8 cellular contexts compared by ENCODE assay signal in genomic region chr3:136750922-136751258, GRCh38. TPM values are rescaled to one million over a fixed set of nuclear protein-coding genes. Genes with fewer than 3 reads are reported as not detected.
DNase-seq lines count a peak whose midpoint lies in the region; ATAC-seq, FAIRE-seq and TF ChIP-seq lines count a peak whose summit lies in the region.

No MANE protein-coding gene starts in this region.

- TF ChIP-seq CTCF in HFF-Myc (IDR thresholded peaks at IDR 0.05; ENCODE audit: low read depth, low read length, missing control alignments) (no peak), mesothelial cell of epicardium (IDR thresholded peaks at IDR 0.05; ENCODE audit: unreplicated experiment) (no peak)

- no peak for DNase-seq in HFF-Myc (ENCODE audit: extremely low read depth, low read depth)
- DNase-seq in caudate nucleus (lab: John Stamatoyannopoulos, UW), result no peak
- no peak for DNase-seq in mesothelial cell of epicardium (ENCODE audit: low spot score in 2 of 2, unreplicated experiment in 2 of 2)
- DNase-seq in mucosa of gallbladder (ENCODE audit: low spot score), result no peak

- no peaks in the 10 kb centered on the region for H3K9me3 Mint-ChIP-seq in mesothelial cell of epicardium

- peak overlapping the region; percentile 99 for H3K27ac ChIP-seq in caudate nucleus (ENCODE audit: low read depth, low read length)

- H3K36me3 Mint-ChIP-seq in mesothelial cell of epicardium, result no peaks in the 10 kb centered on the region

- peak overlapping the region; percentile 76 for H3K4me3 ChIP-seq in HFF-Myc (replicated peaks; ENCODE audit: low read depth, low read length)

- peak overlapping the region; percentile 96 for H3K27ac Mint-ChIP-seq in mesothelial cell of epicardium

- FAIRE-seq in A204.1 (lab: Jason Lieb, UNC), result peak; percentile 43

- no peak for ATAC-seq in GM19351 (IDR thresholded peaks at IDR 0.05; ENCODE audit: unreplicated experiment)
- no peak for ATAC-seq in HG03432 (IDR thresholded peaks at IDR 0.05; ENCODE audit: unreplicated experiment)
- ATAC-seq in HG03439 (IDR thresholded peaks at IDR 0.05; ENCODE audit: unreplicated experiment), result no peak

- no peaks in the 10 kb centered on the region for H3K27me3 Mint-ChIP-seq in mesothelial cell of epicardium (ENCODE audit: low read depth)

- peaks cover 42% of the 10 kb centered on the region for H3K4me1 Mint-ChIP-seq in mesothelial cell of epicardium

- peak overlapping the region; percentile 78 for H3K4me3 Mint-ChIP-seq in mesothelial cell of epicardium

RNA-seq across cellular contexts. Expression of gene STAG1, which starts 1.3 kb away (rescaled TPM):
- 49.0 to 52.6 TPM (median 51.8 TPM) in 3 replicates for total RNA-seq in mesothelial cell of epicardium
- 26.0 TPM for total RNA-seq in mucosa of gallbladder
